ENCODE assay signal across 15 cellular contexts in genomic region chr9:38064842-38065368, GRCh38. TPM values are rescaled to one million over a fixed set of nuclear protein-coding genes. Genes with fewer than 3 reads are reported as not detected.
DNase-seq lines count a peak whose midpoint lies in the region; ATAC-seq and TF ChIP-seq lines count a peak whose summit lies in the region.
"Had no signal": no experiment of that assay in that cellular context is flagged by ENCODE, and none has a peak within 500 bp of the region (broad histone marks: within the 10 kb centered on the region; RNA-seq: fewer than 3 reads in every experiment).

No MANE protein-coding gene starts in this region.

- TF ChIP-seq CTCF in SK-N-SH (IDR thresholded peaks at IDR 0.05), result no peak
- TF ChIP-seq CTCF in choroid plexus epithelial cell (conservative IDR thresholded peaks at IDR 0.05; ENCODE audit: low read depth, low read length), result no peak
- TF ChIP-seq CTCF in thoracic aorta (IDR thresholded peaks at IDR 0.05), result no peak

- H3K9ac ChIP-seq in SK-N-SH (peak overlapping the region; percentile 94), mesenchymal stem cell (ENCODE audit: low read length) (peak overlapping the region; percentile 41)

- H3K79me2 ChIP-seq in SK-N-SH (ENCODE audit: insufficient read depth), result peaks cover 91% of the 10 kb centered on the region

- POLR2A ChIA-PET in SK-N-SH (lab: Yijun Ruan, JAX), result no interaction called here

- H3K27ac ChIP-seq in SK-N-SH (ENCODE audit: low read depth in 2 of 2, low read length in 1 of 2) (peak overlapping the region in 1 of 2 experiments; percentile 63; a peak in 1 of 4 replicates), mesenchymal stem cell (ENCODE audit: low read length, poor library complexity, severe bottlenecking) (peak overlapping the region; percentile 49), thoracic aorta (peak overlapping the region; percentile 63 to 92)
- H3K27ac ChIP-seq: 22Rv1, foreskin keratinocyte had no signal

- no peak overlapping the region for H2BK5ac ChIP-seq in mesenchymal stem cell (ENCODE audit: low read depth, low read length, poor library complexity, severe bottlenecking)

- peak overlapping the region; percentile 83 for H3K4me2 ChIP-seq in SK-N-SH
- H3K4me2 ChIP-seq in mesenchymal stem cell (ENCODE audit: low read length, poor library complexity, severe bottlenecking), result peak overlapping the region; percentile 95

- H2AFZ ChIP-seq in SK-N-SH (ENCODE audit: low read depth), result no peak overlapping the region
- no peak overlapping the region for H2AFZ ChIP-seq in mesenchymal stem cell (ENCODE audit: low read depth, low read length)

- peak overlapping the region in 1 of 2 experiments; percentile 46 for H3K23ac ChIP-seq in mesenchymal stem cell (ENCODE audit: low read length in 2 of 2)

- no peak for TF ChIP-seq EP300 in SK-N-SH (IDR thresholded peaks at IDR 0.05; ENCODE audit: borderline replicate concordance in 1 of 2, low read depth in 1 of 2, low read length in 1 of 2)

- whole genome bisulfite sequencing in SK-N-SH (ENCODE audit: low lambda C conversion rate), result 92% methylated on average over 4 of the region's 4 CpGs
- whole genome bisulfite sequencing in mesenchymal stem cell, result 91% methylated on average over 4 of the region's 4 CpGs

- peaks cover 5 to 16% of the 10 kb centered on the region in 2 experiments for H3K36me3 ChIP-seq in SK-N-SH (replicated peaks in 1 of 2; ENCODE audit: control insufficient read depth in 1 of 2, insufficient read depth in 2 of 2, low read length in 1 of 2)
- peaks cover 0 to 47% of the 10 kb centered on the region in 2 experiments for H3K36me3 ChIP-seq in mesenchymal stem cell (ENCODE audit: control insufficient read depth in 1 of 2, insufficient read depth in 2 of 2, low read depth in 1 of 2, low read length in 2 of 2)
- H3K36me3 ChIP-seq in thoracic aorta, result no peaks in the 10 kb centered on the region

- peak overlapping the region in 1 of 2 experiments; percentile 14 for H3K18ac ChIP-seq in mesenchymal stem cell (ENCODE audit: low read depth in 1 of 2, low read length in 2 of 2)

- peak overlapping the region; percentile 47 for H2AK5ac ChIP-seq in mesenchymal stem cell (ENCODE audit: low read length, severe bottlenecking)

- no peak overlapping the region for H4K91ac ChIP-seq in mesenchymal stem cell (ENCODE audit: low read length)

- H3K9me3 ChIP-seq in SK-N-SH (no peaks in the 10 kb centered on the region), mesenchymal stem cell (ENCODE audit: control insufficient read depth, low read length) (no peaks in the 10 kb centered on the region), thoracic aorta (no peaks in the 10 kb centered on the region)

- H3K4ac ChIP-seq in mesenchymal stem cell (ENCODE audit: low read depth in 1 of 2, low read length in 2 of 2), result peak overlapping the region in 1 of 2 experiments; percentile 6

- H2BK12ac ChIP-seq in mesenchymal stem cell (ENCODE audit: low read length in 2 of 2), result no peak overlapping the region

- H3F3A ChIP-seq in SK-N-SH (replicated peaks; ENCODE audit: insufficient read depth), result peaks cover 6% of the 10 kb centered on the region

- no peak for DNase-seq in SK-N-SH
- DNase-seq in choroid plexus epithelial cell (ENCODE audit: low read depth), result no peak
- no peak for DNase-seq in mesenchymal stem cell
- DNase-seq in thoracic aorta (ENCODE audit: low spot score), result no peak
- no peak for DNase-seq in DMS53 treated with DMSO at 0.1 percent for 48 hours (lab: John Stamatoyannopoulos, UW; ENCODE audit: unreplicated experiment)
- DNase-seq in H4 (ENCODE audit: low spot score), result no peak
- no peak for DNase-seq in stimulated activated CD4-positive, alpha-beta T cell treated with anti-CD3 and anti-CD28 coated beads, Interleukin-1b, Interleukin-23, amount 100 ng/mL, for 48 hours
- DNase-seq: activated CD4-positive, alpha-beta T cell treated with anti-CD3 and anti-CD28 coated beads, Interleukin-2, amount 50 U/mL, for 4 hours; foreskin keratinocyte; GF-D8; stimulated activated CD4-positive, alpha-beta T cell treated with anti-CD3 and anti-CD28 coated beads, Interleukin-2, amount 100 ng/mL, for 24 hours; T-helper 9 cell had no signal

- CTCF ChIA-PET in SK-N-SH (lab: Yijun Ruan, JAX), result interaction anchor here (1.2 to 2.4 kb wide), 2 partner anchors 11 to 151 kb away, joined by 6 to 8 read pairs; no protein-coding TSS in a partner anchor

- H3K9me2 ChIP-seq in SK-N-SH, result no peaks in the 10 kb centered on the region

- no peak for ATAC-seq in SK-N-SH treated with all-trans-retinoic acid at 6 μM for 48 hours
- no peak for ATAC-seq in thoracic aorta (ENCODE audit: insufficient number of reproducible peaks, low FRiP score, low read depth)
- ATAC-seq: foreskin keratinocyte, Right ventricle myocardium inferior had no signal

- no peak overlapping the region for H4K8ac ChIP-seq in mesenchymal stem cell (ENCODE audit: low read length)

- no peak overlapping the region for H3K14ac ChIP-seq in mesenchymal stem cell (ENCODE audit: low read length in 2 of 2)

- H3K27me3 ChIP-seq in SK-N-SH (ENCODE audit: insufficient read depth), result no peaks in the 10 kb centered on the region
- no peaks in the 10 kb centered on the region for H3K27me3 ChIP-seq in mesenchymal stem cell (ENCODE audit: control insufficient read depth in 1 of 2, insufficient read depth in 1 of 2, low read length in 2 of 2)
- no peaks in the 10 kb centered on the region for H3K27me3 ChIP-seq in thoracic aorta (replicated peaks; ENCODE audit: insufficient read depth)
- H3K27me3 ChIP-seq: foreskin keratinocyte had no signal

- H3K4me1 ChIP-seq in SK-N-SH (ENCODE audit: control insufficient read depth in 1 of 2, insufficient read depth in 2 of 2, low read depth in 1 of 2, low read length in 1 of 2) (peaks cover 45 to 64% of the 10 kb centered on the region in 2 experiments; a peak in 3 of 4 replicates), mesenchymal stem cell (ENCODE audit: control insufficient read depth, insufficient read depth, low read depth, low read length) (peaks cover 34% of the 10 kb centered on the region), thoracic aorta (ENCODE audit: control insufficient read depth in 1 of 2, low read depth in 2 of 2) (peaks cover 17 to 59% of the 10 kb centered on the region in 2 donors)

- no peak overlapping the region for H2BK15ac ChIP-seq in mesenchymal stem cell (ENCODE audit: low read depth, poor library complexity, severe bottlenecking)

- no peak overlapping the region for H2BK120ac ChIP-seq in mesenchymal stem cell (ENCODE audit: low read depth, low read length)

- no peak for TF ChIP-seq RAD21 in SK-N-SH (IDR thresholded peaks at IDR 0.05; ENCODE audit: low read length)

- H3K79me1 ChIP-seq in mesenchymal stem cell (replicated peaks; ENCODE audit: low read length, poor library complexity, severe bottlenecking), result no peaks in the 10 kb centered on the region

- H4K20me1 ChIP-seq in SK-N-SH (ENCODE audit: insufficient read depth), result peaks cover 82% of the 10 kb centered on the region

- H3K4me3 ChIP-seq in SK-N-SH (ENCODE audit: low read depth in 2 of 2, low read length in 1 of 2) (peak overlapping the region; percentile 68 to 78; a peak in 3 of 4 replicates), choroid plexus epithelial cell (ENCODE audit: low read depth, low read length) (peak overlapping the region; percentile 5), mesenchymal stem cell (ENCODE audit: insufficient read depth in 1 of 2, low read depth in 1 of 2, low read length in 2 of 2) (peak overlapping the region; percentile 12 to 97), thoracic aorta (peak overlapping the region; percentile 88)

TF ChIP-seq in SK-N-SH, 30 proteins besides CTCF, POLR2A, EP300 and RAD21 (continues in another document):
- TF ChIP-seq RFX5 (IDR thresholded peaks at IDR 0.05; ENCODE audit: low read length) (no peak), TAF1 (IDR thresholded peaks at IDR 0.05; ENCODE audit: borderline replicate concordance, low read depth, low read length) (no peak), JUND (IDR thresholded peaks at IDR 0.05) (no peak), TCF12 (IDR thresholded peaks at IDR 0.05) (no peak), RXRA (IDR thresholded peaks at IDR 0.05; ENCODE audit: borderline replicate concordance, low read depth) (no peak), GABPA (IDR thresholded peaks at IDR 0.05; ENCODE audit: low read depth) (no peak), IRF3 (IDR thresholded peaks at IDR 0.05; ENCODE audit: low read depth, low read length) (no peak), ELF1 (IDR thresholded peaks at IDR 0.05) (no peak)

TF ChIP-seq in SK-N-SH treated with all-trans-retinoic acid at 6 μM for 48 hours, 23 proteins besides CTCF, POLR2A, EP300 and RAD21:
- TF ChIP-seq ZNF8 (CRISPR knock-in tag; IDR thresholded peaks at IDR 0.05) (no peak), ISL1 (CRISPR knock-in tag; IDR thresholded peaks at IDR 0.05) (no peak), TOX (CRISPR knock-in tag; IDR thresholded peaks at IDR 0.05; ENCODE audit: borderline replicate concordance) (no peak), ARNTL (CRISPR knock-in tag; IDR thresholded peaks at IDR 0.05; ENCODE audit: borderline replicate concordance, low read depth) (no peak), ZNF565 (CRISPR knock-in tag; conservative IDR thresholded peaks at IDR 0.05; ENCODE audit: low read depth) (no peak)

RNA-seq across cellular contexts. Expression of gene SHB, which starts 4.1 kb away (rescaled TPM):
- polyA plus RNA-seq in SK-N-SH (2012; rRNA removed), result 20.5 and 26.0 TPM in 2 replicates
- polyA plus RNA-seq in SK-N-SH (2012; cell fraction: cytosol; rRNA removed), result 14.2 and 18.7 TPM in 2 replicates
- polyA plus RNA-seq in SK-N-SH (2012; cell fraction: nucleus; rRNA removed), result 21.7 and 22.0 TPM in 2 replicates
- polyA plus RNA-seq in mesenchymal stem cell (2013, experiment 1 of 2), result 18.4 TPM
- 17.9 TPM for polyA plus RNA-seq in mesenchymal stem cell (2013, experiment 2 of 2)
- 10 to 100 TPM; 41.7 to 57.9 TPM for total RNA-seq in thoracic aorta
- total RNA-seq in H4 (2014; rRNA removed; shearing (Covaris generic)), result 8.7 and 10.1 TPM in 2 replicates

Comparison
In these comparisons a context has a peak if more than half of its experiments do, and no peak if none do; other contexts are left out.
1. H3K4me3 ChIP-seq: peak in every context shown above with its lines; median percentile 88 in thoracic aorta; 73 in SK-N-SH; 54 in mesenchymal stem cell; 5 in choroid plexus epithelial cell.